Comparison of ENCODE assay signal across 9 cellular contexts in the genomic region with DNA sequence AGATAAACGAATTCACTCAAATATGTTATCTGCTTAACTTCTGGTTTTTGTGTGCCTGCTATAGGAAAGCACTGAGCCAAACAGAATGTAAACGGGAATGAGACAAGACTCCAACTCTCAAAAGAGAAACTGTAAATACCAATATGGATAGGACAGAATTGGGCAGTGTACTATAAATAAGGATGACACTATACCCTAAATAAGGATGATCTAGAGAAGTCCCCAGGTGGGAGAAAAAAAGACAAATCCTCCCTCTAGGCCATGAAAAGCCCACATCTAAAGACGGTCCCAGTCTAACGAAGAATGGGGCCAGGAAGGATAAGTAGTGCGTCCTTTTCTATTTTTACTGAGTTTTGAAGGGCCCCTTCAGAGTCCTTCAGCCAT. TPM values are rescaled to one million over a fixed set of nuclear protein-coding genes. Genes with fewer than 3 reads are reported as not detected.
A peak's percentile ranks its signal among the peaks of the same experiment; 100 is the strongest.
DNase-seq lines count a peak whose midpoint lies in the region; ATAC-seq and TF ChIP-seq lines count a peak whose summit lies in the region.
"Had no signal": no experiment of that assay in that cellular context is flagged by ENCODE, and none has a peak within 500 bp of the region (broad histone marks: within the 10 kb centered on the region; RNA-seq: fewer than 3 reads in every experiment).

No MANE protein-coding gene starts in this region.

- H3K27ac ChIP-seq in RWPE2 (ENCODE audit: poor library complexity, severe bottlenecking) (peak overlapping the region; percentile 94), esophagus squamous epithelium (peak overlapping the region; percentile 6 to 100 (median 100)), stomach (peak overlapping the region in 4 of 5 donors; percentile 98 to 99 (median 99))

- no peaks in the 10 kb centered on the region for H3K9me3 ChIP-seq in RWPE2 (ENCODE audit: severe bottlenecking)
- no peaks in the 10 kb centered on the region for H3K9me3 ChIP-seq in esophagus squamous epithelium
- H3K9me3 ChIP-seq in stomach: no peaks in the 10 kb centered on the region

- no peaks in the 10 kb centered on the region for H3K27me3 Mint-ChIP-seq in activated CD8-positive, alpha-beta memory T cell treated with anti-CD3 and anti-CD28 coated beads, Interleukin-2, amount 10 ng/mL, durations not matched to agents 7 days and 5 days

- CTCF ChIA-PET in activated CD8-positive, alpha-beta memory T cell treated with anti-CD3 and anti-CD28 coated beads, Interleukin-2, amount 10 ng/mL, durations not matched to agents 7 days and 5 days (lab: Charles Lee): interaction anchor here (1.9 to 4.3 kb wide), 3 partner anchors 9 to 14 kb away, joined by 12 to 69 read pairs (median 16); a partner anchor contains a TSS

- H3K4me3 Mint-ChIP-seq in activated CD8-positive, alpha-beta memory T cell treated with anti-CD3 and anti-CD28 coated beads, Interleukin-2, amount 10 ng/mL, durations not matched to agents 7 days and 5 days: peak overlapping the region; percentile 90

- WGBS in esophagus squamous epithelium, 2 donors: 69 to 81% methylated on average over 5 of the region's 5 CpGs
- WGBS in stomach, 5 donors: 63 to 73% (median 66%) methylated on average over 5 of the region's 5 CpGs

- H3K4me1 ChIP-seq in RWPE2 (ENCODE audit: insufficient read depth, poor library complexity, severe bottlenecking) (no peaks in the 10 kb centered on the region), esophagus squamous epithelium (peaks cover 11 to 26% (median 16%) of the 10 kb centered on the region in 3 donors), stomach (peaks cover 12 to 29% (median 20%) of the 10 kb centered on the region in 4 donors)

- DNase-seq in activated CD8-positive, alpha-beta memory T cell treated with anti-CD3 and anti-CD28 coated beads, Interleukin-2, amount 10 ng/mL, durations not matched to agents 7 days and 5 days: no peak
- DNase-seq in activated CD8-positive, alpha-beta memory T cell treated with anti-CD3 and anti-CD28 coated beads, Interleukin-2, amount 50 U/mL, for 48 hours: no peak
- DNase-seq in RWPE2 (ENCODE audit: low spot score) (no peak), esophagus squamous epithelium (lab: John Stamatoyannopoulos, UW) (no peak), stomach (no peak), middle frontal gyrus (ENCODE audit: extremely low spot score, low spot score) (no peak), globus pallidus (ENCODE audit: low spot score) (no peak)
- no peak for DNase-seq in stimulated activated CD8-positive, alpha-beta memory T cell treated with anti-CD3 and anti-CD28 coated beads, Interleukin-4, amount 100 ng/mL, for 48 hours
- DNase-seq: activated CD8-positive, alpha-beta memory T cell treated with anti-CD3 and anti-CD28 coated beads, Interleukin-2, amount 50 U/mL, for 4 hours had no signal

- H3K36me3 ChIP-seq in RWPE2 (ENCODE audit: low read depth) (peaks cover 2% of the 10 kb centered on the region; the same call in 1 of the 2 replicates), esophagus squamous epithelium (peaks cover 0 to 9% (median 0%) of the 10 kb centered on the region in 3 donors), stomach (peaks cover 0 to 5% (median 3%) of the 10 kb centered on the region in 4 donors)

- H3K4me1 Mint-ChIP-seq in activated CD8-positive, alpha-beta memory T cell treated with anti-CD3 and anti-CD28 coated beads, Interleukin-2, amount 10 ng/mL, durations not matched to agents 7 days and 5 days: peaks cover 26% of the 10 kb centered on the region

- TF ChIP-seq CTCF in RWPE2 (IDR thresholded peaks at IDR 0.05; ENCODE audit: poor library complexity, severe bottlenecking) (no peak), esophagus squamous epithelium (IDR thresholded peaks at IDR 0.05) (no peak), stomach (IDR thresholded peaks at IDR 0.05) (no peak)

- TF ChIP-seq POLR2A in esophagus squamous epithelium (IDR thresholded peaks at IDR 0.05) (no peak), stomach (IDR thresholded peaks at IDR 0.05) (no peak)

- H3K4me3 ChIP-seq in RWPE2 (ENCODE audit: severe bottlenecking): no peak overlapping the region
- H3K4me3 ChIP-seq in esophagus squamous epithelium: no peak overlapping the region
- H3K4me3 ChIP-seq in stomach: no peak overlapping the region

- no peaks in the 10 kb centered on the region for H3K9me3 Mint-ChIP-seq in activated CD8-positive, alpha-beta memory T cell treated with anti-CD3 and anti-CD28 coated beads, Interleukin-2, amount 10 ng/mL, durations not matched to agents 7 days and 5 days (ENCODE audit: low read depth)

- intact Hi-C loops in esophagus squamous epithelium (cut with DNase I): no loop called here
- intact Hi-C loops in stomach (cut with DNase I; ENCODE audit: low total_unique reads): no loop called here

- H3K36me3 Mint-ChIP-seq in activated CD8-positive, alpha-beta memory T cell treated with anti-CD3 and anti-CD28 coated beads, Interleukin-2, amount 10 ng/mL, durations not matched to agents 7 days and 5 days: peaks cover 2% of the 10 kb centered on the region

- no peak for ATAC-seq in activated CD8-positive, alpha-beta memory T cell treated with anti-CD3 and anti-CD28 coated beads, Interleukin-2, amount 10 ng/mL, durations not matched to agents 7 days and 5 days
- ATAC-seq in RWPE2 (ENCODE audit: low read depth): no peak

- TF ChIP-seq EP300 in stomach (IDR thresholded peaks at IDR 0.05): no peak

- peak overlapping the region; percentile 98 for H3K27ac Mint-ChIP-seq in activated CD8-positive, alpha-beta memory T cell treated with anti-CD3 and anti-CD28 coated beads, Interleukin-2, amount 10 ng/mL, durations not matched to agents 7 days and 5 days

- H3K27me3 ChIP-seq in RWPE2 (ENCODE audit: insufficient read depth, poor library complexity, severe bottlenecking): no peaks in the 10 kb centered on the region
- no peaks in the 10 kb centered on the region for H3K27me3 ChIP-seq in esophagus squamous epithelium
- H3K27me3 ChIP-seq in stomach: no peaks in the 10 kb centered on the region

RNA-seq across cellular contexts. Expression of a gene that starts 1.5 kb away (rescaled TPM):
- total RNA-seq in activated CD8-positive, alpha-beta memory T cell treated with anti-CD3 and anti-CD28 coated beads, Interleukin-2, amount 10 ng/mL, durations not matched to agents 7 days and 5 days: 10 to 100 TPM; 20.0 to 23.9 TPM
- total RNA-seq in esophagus squamous epithelium: 10 to 100 TPM in 3 of 4 donors, 1 to 10 TPM in 1; 7.1 to 15.8 (median 11.0) TPM
- 10 to 100 TPM in 2 of 5 donors, 1 to 10 TPM in 3; 5.2 to 52.2 (median 8.8) TPM for total RNA-seq in stomach
- polyA plus RNA-seq in stomach: 1 to 10 TPM; 3.9 to 5.4 (median 4.3) TPM

RNA-seq across cellular contexts. Expression of a gene that starts 8.9 kb away (rescaled TPM):
- 1 to 10 TPM; 4.1 to 5.0 TPM for total RNA-seq in activated CD8-positive, alpha-beta memory T cell treated with anti-CD3 and anti-CD28 coated beads, Interleukin-2, amount 10 ng/mL, durations not matched to agents 7 days and 5 days
- total RNA-seq in esophagus squamous epithelium (1 to 10 TPM in 2 of 4 donors, under 1 TPM in 2; 0.38 to 1.6 (median 0.92) TPM), stomach (10 to 100 TPM in 1 of 5 donors, 1 to 10 TPM in 1, under 1 TPM in 1, not detected in 2; 0.72 to 14.0 (median 3.1) TPM)
- polyA plus RNA-seq in stomach: 1 to 10 TPM; 1.1 to 2.4 (median 1.4) TPM

RNA-seq across cellular contexts. Expression of a gene that starts 9.7 kb away (rescaled TPM):
- 100 to 1,000 TPM; 214 to 235 TPM for total RNA-seq in activated CD8-positive, alpha-beta memory T cell treated with anti-CD3 and anti-CD28 coated beads, Interleukin-2, amount 10 ng/mL, durations not matched to agents 7 days and 5 days
- 100 to 1,000 TPM in 3 of 4 donors, 10 to 100 TPM in 1; 86.7 to 128 (median 115) TPM for total RNA-seq in esophagus squamous epithelium
- total RNA-seq in stomach: 10 to 100 TPM; 28.1 to 90.3 (median 52.5) TPM
- 10 to 100 TPM; 41.6 to 49.2 (median 47.1) TPM for polyA plus RNA-seq in stomach

RNA-seq across cellular contexts. Expression of a gene that starts 21.5 kb away (rescaled TPM):
- total RNA-seq in activated CD8-positive, alpha-beta memory T cell treated with anti-CD3 and anti-CD28 coated beads, Interleukin-2, amount 10 ng/mL, durations not matched to agents 7 days and 5 days: 1 to 10 TPM; 1.2 to 2.0 TPM
- total RNA-seq in esophagus squamous epithelium (1 to 10 TPM in 3 of 4 donors, under 1 TPM in 1; 0.23 to 3.2 (median 2.3) TPM), stomach (1 to 10 TPM in 4 of 5 donors, under 1 TPM in 1; 0.73 to 6.4 (median 3.5) TPM)
- 1 to 10 TPM; 2.4 to 6.0 (median 2.5) TPM for polyA plus RNA-seq in stomach

RNA-seq across cellular contexts. Expression of a gene that starts 32.7 kb away (rescaled TPM):
- 1 to 10 TPM; 1.0 to 2.0 TPM for total RNA-seq in activated CD8-positive, alpha-beta memory T cell treated with anti-CD3 and anti-CD28 coated beads, Interleukin-2, amount 10 ng/mL, durations not matched to agents 7 days and 5 days
- 100 to 1,000 TPM in 1 of 4 donors, 10 to 100 TPM in 3; 52.7 to 168 (median 96.1) TPM for total RNA-seq in esophagus squamous epithelium
- total RNA-seq in stomach: 1 to 10 TPM in 1 of 5 donors, not detected in 4; 1.3 TPM
- 10 to 100 TPM in 1 of 3 donors, under 1 TPM in 1, not detected in 1; 0.25 to 35.1 TPM for polyA plus RNA-seq in stomach
